8 cellular contexts compared by ENCODE assay signal in genomic region chr15:65832549-65833364, GRCh38. TPM values are rescaled to one million over a fixed set of nuclear protein-coding genes. Genes with fewer than 3 reads are reported as not detected.
DNase-seq lines count a peak whose midpoint lies in the region; ATAC-seq and TF ChIP-seq lines count a peak whose summit lies in the region.

No MANE protein-coding gene starts in this region.

- no peaks in the 10 kb centered on the region for H3K9me2 ChIP-seq in OCI-LY7 (ENCODE audit: insufficient read depth, low read length)

- peak overlapping the region; percentile 65 for H2AFZ ChIP-seq in OCI-LY7 (ENCODE audit: low read length)

- BruUV-seq in OCI-LY7 (replicated peaks; lab: Mats Ljungman, UMichigan): no TSS peak

- DNase-seq in DMS153 (lab: John Stamatoyannopoulos, UW) (peak; percentile 98), HuH-7.5 (ENCODE audit: low spot score) (peak; percentile 83), OCI-LY7 (ENCODE audit: low spot score) (peak; percentile 13), mucosa of descending colon (peak; percentile 82 to 85 (median 82))
- peak; percentile 69 to 71 for DNase-seq in activated T-cell treated with anti-CD3 and anti-CD28 coated beads, Interleukin-2, amount 50 U/mL, for 48 hours
- peak; percentile 12 for DNase-seq in stimulated activated CD8-positive, alpha-beta memory T cell treated with anti-CD3 and anti-CD28 coated beads, Interleukin-7, amount 100 ng/mL, for 24 hours (ENCODE audit: low read depth)

- no peak overlapping the region; the same call in 1 of the 2 replicates for H3K4me2 ChIP-seq in OCI-LY7 (ENCODE audit: low read length)

- no peaks in the 10 kb centered on the region for H4K20me1 ChIP-seq in OCI-LY7 (ENCODE audit: insufficient read depth, low read length)

- no peak overlapping the region for H3K27ac ChIP-seq in OCI-LY7 (ENCODE audit: low read depth, low read length, poor library complexity, severe bottlenecking)

- H3K4me1 ChIP-seq in OCI-LY7 (ENCODE audit: insufficient read depth, low read length, poor library complexity, severe bottlenecking) (peaks cover 16% of the 10 kb centered on the region), mucosa of descending colon (ENCODE audit: low read depth) (peaks cover 29% of the 10 kb centered on the region)

- no peak for TF ChIP-seq CTCF in OCI-LY7 (conservative IDR thresholded peaks at IDR 0.05; ENCODE audit: low read length)
- TF ChIP-seq CTCF in mucosa of descending colon (IDR thresholded peaks at IDR 0.05): no peak

- ATAC-seq in esophagus mucosa (peak; percentile 87), mucosa of descending colon (peak; percentile 96), GM18909 (IDR thresholded peaks at IDR 0.05; ENCODE audit: poor library complexity, unreplicated experiment) (no peak)

- intact Hi-C loops in OCI-LY7 (cut with micrococcal nuclease; ENCODE audit: unreplicated experiment): no loop called here
- intact Hi-C loops in mucosa of descending colon (cut with DNase I, micrococcal nuclease): no loop called here

- no peaks in the 10 kb centered on the region for H3K9me3 ChIP-seq in OCI-LY7 (ENCODE audit: low read length)
- H3K9me3 ChIP-seq in mucosa of descending colon: no peaks in the 10 kb centered on the region

- H3K36me3 ChIP-seq in OCI-LY7 (ENCODE audit: insufficient read depth, low read length) (no peaks in the 10 kb centered on the region), mucosa of descending colon (ENCODE audit: low read depth) (no peaks in the 10 kb centered on the region)

- POLR2A ChIA-PET in OCI-LY7 (lab: Charles Lee): interaction anchor here (0.5 to 1.6 kb wide), 8 partner anchors 10 to 238 kb away, joined by 3 to 6 read pairs (median 3); no protein-coding TSS in a partner anchor

- CTCF ChIA-PET in OCI-LY7 (lab: Charles Lee; ENCODE audit: unreplicated experiment): interaction anchor here (1.0 kb wide), 1 partner anchor 9 kb away, joined by 5 read pairs; no protein-coding TSS in a partner anchor

- H3K4me3 ChIP-seq in OCI-LY7 (ENCODE audit: low read depth, low read length, poor library complexity, severe bottlenecking) (no peak overlapping the region), mucosa of descending colon (no peak overlapping the region)

- no peaks in the 10 kb centered on the region for H3K79me2 ChIP-seq in OCI-LY7 (ENCODE audit: insufficient read depth, low read depth, low read length)

RNA-seq across cellular contexts. Expression of gene RAB11A, which starts 36.5 kb away (rescaled TPM):
- 116 and 130 TPM in 2 replicates for total RNA-seq in OCI-LY7 (2014; rRNA removed; shearing (Covaris generic))
- total RNA-seq in OCI-LY7 (2022): 196 and 197 TPM in 2 replicates
- total RNA-seq in esophagus mucosa: 458 TPM
- total RNA-seq in mucosa of descending colon: 100 to 1,000 TPM; 214 to 330 (median 320) TPM

RNA-seq across cellular contexts. Expression of gene DENND4A, which starts 40.7 kb away (rescaled TPM):
- 42.7 and 47.9 TPM in 2 replicates for total RNA-seq in OCI-LY7 (2014; rRNA removed; shearing (Covaris generic))
- total RNA-seq in OCI-LY7 (2022) (86.5 and 96.3 TPM in 2 replicates), esophagus mucosa (10.9 TPM), mucosa of descending colon (10 to 100 TPM; 20.3 to 34.7 (median 20.7) TPM)

Comparison
In these comparisons a context has a peak if more than half of its experiments do, and no peak if none do; other contexts are left out.
1. DNase-seq: peak in every context shown above with its lines; median percentile 98 in DMS153; 83 in HuH-7.5; 82 in mucosa of descending colon; 70 in activated T-cell treated with anti-CD3 and anti-CD28 coated beads, Interleukin-2, amount 50 U/mL, for 48 hours; 13 in OCI-LY7; 12 in stimulated activated CD8-positive, alpha-beta memory T cell treated with anti-CD3 and anti-CD28 coated beads, Interleukin-7, amount 100 ng/mL, for 24 hours.